In genomic region chr18:21612125-21613100, GRCh38 we compare ENCODE assay signal across 1 cellular context.
A peak's percentile ranks its signal among the peaks of the same experiment; 100 is the strongest.
TF ChIP-seq lines count a peak whose summit lies in the region.

Gene SNRPD1 (plus strand): TSS chr18:21612314. CDS start chr18:21612430, 116 bp downstream.

TF ChIP-seq in GM12878, 131 proteins besides CTCF, POLR2A, EP300 and RAD21 (continued from another document):
- TF ChIP-seq HSF1 (IDR thresholded peaks at IDR 0.05; ENCODE audit: low read depth, low read length) (no peak), MEF2B (IDR thresholded peaks at IDR 0.05; ENCODE audit: partially characterized antibody, poor library complexity, severe bottlenecking) (no peak), TCF12 (IDR thresholded peaks at IDR 0.05; ENCODE audit: low read depth, low read length) (0 out of 2 replicates have a peak, but pooled peaks have one; percentile 55), BACH1 (IDR thresholded peaks at IDR 0.05; ENCODE audit: borderline replicate concordance) (peak; percentile 44; the same call in 1 of the 2 replicates)
TF ChIP-seq in GM12878: peak in this region for 63.
